11 cellular contexts compared by ENCODE assay signal in the genomic region with DNA sequence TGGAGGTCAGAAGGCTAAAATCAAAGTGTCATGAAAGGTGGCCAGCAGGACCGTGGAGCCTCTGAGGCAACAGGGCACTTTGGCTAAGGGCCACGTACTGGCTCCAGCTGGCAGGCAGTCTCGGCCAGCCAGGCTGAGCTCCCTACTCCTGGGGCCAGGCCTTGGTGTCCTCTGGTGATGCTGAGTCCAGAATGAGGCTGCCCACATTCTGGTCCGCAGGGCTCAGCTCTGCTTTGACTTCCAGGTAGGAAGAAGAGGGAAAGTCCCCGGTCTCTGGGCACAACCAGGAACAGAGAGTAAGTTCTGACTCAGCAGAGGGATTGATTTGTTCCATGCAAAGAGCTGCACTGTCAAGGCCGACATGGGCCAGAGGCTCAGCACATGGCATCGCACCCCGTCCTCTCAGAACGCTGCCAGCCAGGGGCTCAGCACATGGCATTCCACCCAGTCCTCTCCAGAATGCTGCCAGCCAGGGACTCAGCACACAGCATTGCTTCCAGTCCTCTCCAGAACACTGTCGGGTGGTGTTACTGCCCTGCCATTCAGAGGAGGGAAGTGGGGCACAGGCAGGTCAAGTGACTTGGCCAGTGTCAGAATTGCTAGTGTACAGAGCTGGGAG. TPM values are rescaled to one million over a fixed set of nuclear protein-coding genes. Genes with fewer than 3 reads are reported as not detected.
"Had no signal": no experiment of that assay in that cellular context is flagged by ENCODE, and none has a peak within 500 bp of the region (broad histone marks: within the 10 kb centered on the region; RNA-seq: fewer than 3 reads in every experiment).

No MANE protein-coding gene starts in this region.

RNA-seq across cellular contexts. Expression of a gene that starts 2.5 kb away (rescaled TPM):
- total RNA-seq: activated CD4-positive, alpha-beta T cell treated with anti-CD3 and anti-CD28 coated beads, Interleukin-2, amount 10 ng/mL, durations not matched to agents 24 days and 14 days; activated CD8-positive, alpha-beta memory T cell treated with anti-CD3 and anti-CD28 coated beads for 36 hours; activated CD8-positive, alpha-beta T cell treated with anti-CD3 and anti-CD28 coated beads for 36 hours; activated T-cell treated with anti-CD3 and anti-CD28 coated beads, Interleukin-2, amount 50 U/mL, for 72 hours; ascending aorta; IMR-90; K562; M059J; PC-3; SJSA1 had no signal
- polyA plus RNA-seq: IMR-90, K562, SK-N-SH had no signal
